1 cellular context compared by ENCODE assay signal in genomic region chr6:64249129-64249528, GRCh38.
TF ChIP-seq lines count a peak whose summit lies in the region.

No MANE protein-coding gene starts in this region.

TF ChIP-seq in A549, 52 proteins besides CTCF, POLR2A, EP300 and RAD21 (continued from another document):
- no peak for TF ChIP-seq HOXA7 (CRISPR knock-in tag; IDR thresholded peaks at IDR 0.05)
- no peak for TF ChIP-seq HEYL (CRISPR knock-in tag; IDR thresholded peaks at IDR 0.05)
- TF ChIP-seq HOXB13 (CRISPR knock-in tag; IDR thresholded peaks at IDR 0.05; ENCODE audit: low read depth) = no peak
